ENCODE assay signal across 8 cellular contexts in the genomic region with DNA sequence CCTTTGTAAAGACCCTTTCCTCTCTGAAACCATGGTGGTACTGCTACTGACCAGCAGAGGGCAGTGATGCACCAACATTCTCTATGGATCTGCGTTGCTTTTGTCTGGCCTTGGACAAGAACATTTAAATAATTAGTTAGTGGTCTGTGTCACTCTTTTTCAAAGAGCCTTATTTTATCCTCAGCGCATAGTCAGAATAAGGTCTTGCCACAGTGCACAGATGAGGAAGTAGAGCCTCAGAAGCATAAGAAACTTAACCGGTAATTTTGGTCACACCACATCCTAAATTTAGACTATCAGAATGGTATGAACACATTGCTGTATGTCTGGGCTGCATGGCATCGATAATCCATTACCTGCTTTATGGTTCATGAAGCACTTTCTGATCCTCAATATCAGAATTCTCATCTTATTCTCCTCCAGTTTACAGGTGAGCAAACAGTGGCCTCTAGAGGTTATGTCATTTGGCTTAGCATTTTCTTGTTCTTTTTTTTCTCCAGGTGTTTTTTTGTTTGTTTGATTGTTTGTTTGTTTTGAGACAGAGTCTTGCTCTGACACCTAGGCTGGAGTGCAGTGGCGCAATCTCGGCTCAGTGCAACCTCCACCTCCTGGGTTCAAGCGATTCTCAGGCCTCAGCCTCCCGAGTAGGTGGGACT. TPM values are rescaled to one million over a fixed set of nuclear protein-coding genes. Genes with fewer than 3 reads are reported as not detected.
DNase-seq lines count a peak whose midpoint lies in the region; ATAC-seq and TF ChIP-seq lines count a peak whose summit lies in the region.

No MANE protein-coding gene starts in this region.

- H3K27me3 Mint-ChIP-seq in activated B cell treated with CpG ODN at 0.5 μM for 24 hours = no peaks in the 10 kb centered on the region

- H3K4me1 Mint-ChIP-seq in activated B cell treated with CpG ODN at 0.5 μM for 24 hours = peaks cover 23% of the 10 kb centered on the region

- peak overlapping the region; percentile 50 for H3K4me3 Mint-ChIP-seq in activated B cell treated with CpG ODN at 0.5 μM for 24 hours

- DNase-seq in AML-193 (lab: John Stamatoyannopoulos, UW) (peak; percentile 66 to 68), NCI-H2227 (lab: John Stamatoyannopoulos, UW; ENCODE audit: unreplicated experiment) (peak; percentile 73), activated B cell treated with CpG ODN at 0.5 μM for 24 hours (peak; percentile 41), cerebellar cortex (ENCODE audit: low spot score) (peak; percentile 86), left kidney (ENCODE audit: low read depth, low spot score) (peak; percentile 91)
- DNase-seq in stimulated activated CD4-positive, alpha-beta T cell treated with anti-CD3 and anti-CD28 coated beads, Interleukin-4, amount 100 ng/mL, for 4 hours = peak; percentile 41 to 46

- POLR2A ChIA-PET in activated B cell treated with CpG ODN at 0.5 μM for 24 hours (lab: Charles Lee) = interaction anchor here (0.7 to 2.0 kb wide), 5 partner anchors 21 to 494 kb away, joined by 3 to 16 read pairs (median 6); no protein-coding TSS in a partner anchor

- ATAC-seq in GM18873 (IDR thresholded peaks at IDR 0.05; ENCODE audit: low FRiP score, unreplicated experiment) (peak; percentile 65), HG03103 (IDR thresholded peaks at IDR 0.05; ENCODE audit: low read depth, unreplicated experiment) (peak; percentile 87), activated B cell treated with CpG ODN at 0.5 μM for 24 hours (ENCODE audit: low read depth) (peak; percentile 96)

- H3K27ac Mint-ChIP-seq in activated B cell treated with CpG ODN at 0.5 μM for 24 hours = peak overlapping the region; percentile 80

- peak; percentile 55 for TF ChIP-seq CTCF in activated B cell treated with CpG ODN at 0.5 μM for 24 hours (IDR thresholded peaks at IDR 0.05)

- CTCF ChIA-PET in activated B cell treated with CpG ODN at 0.5 μM for 24 hours (lab: Charles Lee) = interaction anchor here (1.0 to 2.3 kb wide), 4 partner anchors 144 to 331 kb away, joined by 3 to 25 read pairs (median 12); no protein-coding TSS in a partner anchor

- H3K9me3 Mint-ChIP-seq in activated B cell treated with CpG ODN at 0.5 μM for 24 hours = no peaks in the 10 kb centered on the region

- intact Hi-C loops in activated B cell treated with CpG ODN at 0.5 μM for 24 hours (cut with micrococcal nuclease) = loop anchor here (1.0 to 2.0 kb wide), 12 partner anchors 21 to 788 kb away; a partner anchor contains a TSS

- no peaks in the 10 kb centered on the region for H3K36me3 Mint-ChIP-seq in activated B cell treated with CpG ODN at 0.5 μM for 24 hours (ENCODE audit: low read depth)

RNA-seq across cellular contexts. Expression of a gene that starts 23.7 kb away (rescaled TPM):
- total RNA-seq in activated B cell treated with CpG ODN at 0.5 μM for 24 hours = 4.3 and 4.4 TPM in 2 replicates

RNA-seq across cellular contexts. Expression of a gene that starts 52.1 kb away (rescaled TPM):
- 20.5 and 24.8 TPM in 2 replicates for total RNA-seq in activated B cell treated with CpG ODN at 0.5 μM for 24 hours

Comparison
In these comparisons a context has a peak if more than half of its experiments do, and no peak if none do; other contexts are left out.
1. Peak in every context shown above with its lines: DNase-seq and ATAC-seq.
2. DNase-seq: peak in every context shown above with its lines; median percentile 91 in left kidney; 86 in cerebellar cortex; 73 in NCI-H2227; 67 in AML-193; 44 in stimulated activated CD4-positive, alpha-beta T cell treated with anti-CD3 and anti-CD28 coated beads, Interleukin-4, amount 100 ng/mL, for 4 hours; 41 in activated B cell treated with CpG ODN at 0.5 μM for 24 hours.